In the genomic region with DNA sequence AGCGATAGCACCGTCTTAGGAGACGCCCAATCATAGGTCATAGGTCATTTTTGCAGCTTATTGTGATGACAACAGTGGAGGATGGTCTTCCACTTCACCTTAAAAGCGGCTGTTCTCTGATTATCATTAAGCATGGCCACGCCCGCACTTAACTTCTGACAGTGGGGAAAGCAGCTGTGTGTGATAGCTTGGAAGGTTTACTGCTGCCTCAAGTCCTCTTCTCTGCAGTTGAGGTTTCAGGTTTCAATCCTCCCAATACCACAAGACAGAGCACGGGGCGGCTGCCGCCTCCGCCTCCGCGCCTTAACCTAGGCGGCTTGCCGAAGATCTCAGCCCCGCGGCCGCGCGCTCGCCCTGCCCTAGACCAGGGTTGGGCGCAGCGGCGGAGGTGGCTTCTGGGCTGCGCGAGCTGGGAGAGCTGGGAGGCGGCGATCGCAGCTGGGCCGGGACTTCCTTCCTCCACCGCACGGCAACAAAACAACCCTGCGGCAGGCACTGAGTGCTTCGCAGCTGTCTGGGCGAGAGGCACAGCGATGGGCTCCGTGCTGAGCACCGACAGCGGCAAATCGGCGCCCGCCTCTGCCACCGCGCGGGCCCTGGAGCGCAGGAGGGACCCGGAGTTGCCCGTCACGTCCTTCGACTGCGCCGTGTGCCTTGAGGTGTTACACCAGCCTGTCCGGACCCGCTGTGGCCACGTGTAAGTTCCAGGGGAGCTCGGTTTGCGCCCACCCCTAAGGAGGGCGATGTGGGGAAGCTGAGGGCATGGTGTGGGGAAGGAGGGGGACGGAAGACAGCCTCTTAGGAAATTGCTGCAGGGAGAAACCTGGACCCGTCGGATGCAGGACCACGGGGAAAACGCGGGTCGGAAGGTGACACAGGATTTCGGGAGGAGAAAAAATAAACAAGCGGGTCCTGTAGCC, we compare ENCODE assay signal across 1 cellular context.
TF ChIP-seq lines count a peak whose summit lies in the region.

RNF125 (plus strand) TSS at position 495 of the 920 bp plus-strand sequence; CDS start at position 534, 39 bp downstream.

TF ChIP-seq in HEK293, 187 proteins besides CTCF, POLR2A, EP300 and RAD21 (continued from another document and continues in another):
- TF ChIP-seq ZNF518A (tag by site-specific recombination; conservative IDR thresholded peaks at IDR 0.05; ENCODE audit: low read depth) (no peak), ZNF626 (tag by site-specific recombination; IDR thresholded peaks at IDR 0.05) (no peak), ZFP3 (tag by site-specific recombination; IDR thresholded peaks at IDR 0.05; ENCODE audit: low read depth) (no peak), ZNF658 (tag by site-specific recombination; IDR thresholded peaks at IDR 0.05) (no peak), ZNF169 (tag by site-specific recombination; IDR thresholded peaks at IDR 0.05) (no peak), ZNF558 (tag by site-specific recombination; IDR thresholded peaks at IDR 0.05) (no peak), ZNF610 (tag by site-specific recombination; IDR thresholded peaks at IDR 0.05; ENCODE audit: borderline replicate concordance) (peak; percentile 15; the same call in 1 of the 2 replicates), ZFP37 (tag by site-specific recombination; IDR thresholded peaks at IDR 0.05) (no peak; the same call in none of the 2 replicates), GFI1B (tag by site-specific recombination; IDR thresholded peaks at IDR 0.05) (no peak), ZBTB7A (tag by site-specific recombination; IDR thresholded peaks at IDR 0.05; ENCODE audit: low read depth) (no peak), ZNF426 (tag by site-specific recombination; IDR thresholded peaks at IDR 0.05) (no peak), RBAK (tag by site-specific recombination; IDR thresholded peaks at IDR 0.05) (no peak), ZNF112 (tag by site-specific recombination; IDR thresholded peaks at IDR 0.05) (no peak), ZSCAN4 (tag by site-specific recombination; IDR thresholded peaks at IDR 0.05) (peak; percentile 31; the same call in 1 of the 2 replicates), KLF17 (tag by site-specific recombination; IDR thresholded peaks at IDR 0.05) (peak; percentile 93), ZBTB20 (tag by site-specific recombination; IDR thresholded peaks at IDR 0.05) (peak; percentile 98), ZNF670 (tag by site-specific recombination; IDR thresholded peaks at IDR 0.05; ENCODE audit: low read depth) (no peak), ZSCAN30 (tag by site-specific recombination; IDR thresholded peaks at IDR 0.05) (peak; percentile 87), ZNF398 (tag by site-specific recombination; IDR thresholded peaks at IDR 0.05) (peak; percentile 63), ZNF37A (tag by site-specific recombination; IDR thresholded peaks at IDR 0.05) (no peak), ZXDB (tag by site-specific recombination; IDR thresholded peaks at IDR 0.05) (peak; percentile 70; the same call in 1 of the 2 replicates), ZNF530 (tag by site-specific recombination; IDR thresholded peaks at IDR 0.05; ENCODE audit: low read depth) (no peak), ZNF157 (tag by site-specific recombination; IDR thresholded peaks at IDR 0.05) (no peak), ZNF239 (tag by site-specific recombination; IDR thresholded peaks at IDR 0.05) (no peak), ZNF596 (tag by site-specific recombination; IDR thresholded peaks at IDR 0.05) (no peak), ZNF514 (tag by site-specific recombination; IDR thresholded peaks at IDR 0.05) (no peak), ZNF707 (tag by site-specific recombination; IDR thresholded peaks at IDR 0.05) (no peak)
- TF ChIP-seq, protein P1, sequence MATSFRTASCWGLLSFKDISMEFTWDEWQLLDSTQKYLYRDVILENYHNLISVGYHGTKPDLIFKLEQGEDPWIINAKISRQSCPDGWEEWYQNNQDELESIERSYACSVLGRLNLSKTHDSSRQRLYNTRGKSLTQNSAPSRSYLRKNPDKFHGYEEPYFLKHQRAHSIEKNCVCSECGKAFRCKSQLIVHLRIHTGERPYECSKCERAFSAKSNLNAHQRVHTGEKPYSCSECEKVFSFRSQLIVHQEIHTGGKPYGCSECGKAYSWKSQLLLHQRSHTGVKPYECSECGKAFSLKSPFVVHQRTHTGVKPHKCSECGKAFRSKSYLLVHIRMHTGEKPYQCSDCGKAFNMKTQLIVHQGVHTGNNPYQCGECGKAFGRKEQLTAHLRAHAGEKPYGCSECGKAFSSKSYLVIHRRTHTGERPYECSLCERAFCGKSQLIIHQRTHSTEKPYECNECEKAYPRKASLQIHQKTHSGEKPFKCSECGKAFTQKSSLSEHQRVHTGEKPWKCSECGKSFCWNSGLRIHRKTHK (tag by site-specific recombination; IDR thresholded peaks at IDR 0.05) = no peak
- TF ChIP-seq, protein P2, sequence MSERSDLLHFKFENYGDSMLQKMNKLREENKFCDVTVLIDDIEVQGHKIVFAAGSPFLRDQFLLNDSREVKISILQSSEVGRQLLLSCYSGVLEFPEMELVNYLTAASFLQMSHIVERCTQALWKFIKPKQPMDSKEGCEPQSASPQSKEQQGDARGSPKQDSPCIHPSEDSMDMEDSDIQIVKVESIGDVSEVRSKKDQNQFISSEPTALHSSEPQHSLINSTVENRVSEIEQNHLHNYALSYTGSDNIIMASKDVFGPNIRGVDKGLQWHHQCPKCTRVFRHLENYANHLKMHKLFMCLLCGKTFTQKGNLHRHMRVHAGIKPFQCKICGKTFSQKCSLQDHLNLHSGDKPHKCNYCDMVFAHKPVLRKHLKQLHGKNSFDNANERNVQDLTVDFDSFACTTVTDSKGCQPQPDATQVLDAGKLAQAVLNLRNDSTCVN (tag by site-specific recombination; optimal IDR thresholded peaks at IDR 0.05) = peak; percentile 89
- TF ChIP-seq, protein P3, sequence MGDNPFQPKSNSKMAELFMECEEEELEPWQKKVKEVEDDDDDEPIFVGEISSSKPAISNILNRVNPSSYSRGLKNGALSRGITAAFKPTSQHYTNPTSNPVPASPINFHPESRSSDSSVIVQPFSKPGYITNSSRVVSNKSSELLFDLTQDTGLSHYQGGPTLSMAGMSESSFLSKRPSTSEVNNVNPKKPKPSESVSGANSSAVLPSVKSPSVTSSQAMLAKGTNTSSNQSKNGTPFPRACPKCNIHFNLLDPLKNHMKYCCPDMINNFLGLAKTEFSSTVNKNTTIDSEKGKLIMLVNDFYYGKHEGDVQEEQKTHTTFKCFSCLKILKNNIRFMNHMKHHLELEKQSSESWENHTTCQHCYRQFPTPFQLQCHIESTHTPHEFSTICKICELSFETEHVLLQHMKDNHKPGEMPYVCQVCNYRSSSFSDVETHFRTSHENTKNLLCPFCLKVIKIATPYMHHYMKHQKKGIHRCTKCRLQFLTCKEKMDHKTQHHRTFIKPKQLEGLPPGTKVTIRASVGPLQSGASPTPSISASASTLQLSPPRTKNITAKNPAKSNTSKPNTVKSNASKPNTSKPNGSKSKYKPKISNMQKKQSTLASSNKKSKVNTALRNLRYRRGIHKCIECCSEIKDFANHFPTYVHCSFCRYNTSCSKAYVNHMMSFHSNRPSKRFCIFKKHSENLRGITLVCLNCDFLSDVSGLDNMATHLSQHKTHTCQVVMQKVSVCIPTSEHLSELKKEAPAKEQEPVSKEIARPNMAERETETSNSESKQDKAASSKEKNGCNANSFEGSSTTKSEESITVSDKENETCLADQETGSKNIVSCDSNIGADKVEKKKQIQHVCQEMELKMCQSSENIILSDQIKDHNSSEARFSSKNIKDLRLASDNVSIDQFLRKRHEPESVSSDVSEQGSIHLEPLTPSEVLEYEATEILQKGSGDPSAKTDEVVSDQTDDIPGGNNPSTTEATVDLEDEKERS (tag by site-specific recombination; IDR thresholded peaks at IDR 0.05) = no peak
- TF ChIP-seq, protein P4, sequence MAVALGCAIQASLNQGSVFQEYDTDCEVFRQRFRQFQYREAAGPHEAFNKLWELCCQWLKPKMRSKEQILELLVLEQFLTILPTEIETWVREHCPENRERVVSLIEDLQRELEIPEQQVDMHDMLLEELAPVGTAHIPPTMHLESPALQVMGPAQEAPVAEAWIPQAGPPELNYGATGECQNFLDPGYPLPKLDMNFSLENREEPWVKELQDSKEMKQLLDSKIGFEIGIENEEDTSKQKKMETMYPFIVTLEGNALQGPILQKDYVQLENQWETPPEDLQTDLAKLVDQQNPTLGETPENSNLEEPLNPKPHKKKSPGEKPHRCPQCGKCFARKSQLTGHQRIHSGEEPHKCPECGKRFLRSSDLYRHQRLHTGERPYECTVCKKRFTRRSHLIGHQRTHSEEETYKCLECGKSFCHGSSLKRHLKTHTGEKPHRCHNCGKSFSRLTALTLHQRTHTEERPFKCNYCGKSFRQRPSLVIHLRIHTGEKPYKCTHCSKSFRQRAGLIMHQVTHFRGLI (tag by site-specific recombination; IDR thresholded peaks at IDR 0.05) = peak; percentile 98
- TF ChIP-seq, protein P5, sequence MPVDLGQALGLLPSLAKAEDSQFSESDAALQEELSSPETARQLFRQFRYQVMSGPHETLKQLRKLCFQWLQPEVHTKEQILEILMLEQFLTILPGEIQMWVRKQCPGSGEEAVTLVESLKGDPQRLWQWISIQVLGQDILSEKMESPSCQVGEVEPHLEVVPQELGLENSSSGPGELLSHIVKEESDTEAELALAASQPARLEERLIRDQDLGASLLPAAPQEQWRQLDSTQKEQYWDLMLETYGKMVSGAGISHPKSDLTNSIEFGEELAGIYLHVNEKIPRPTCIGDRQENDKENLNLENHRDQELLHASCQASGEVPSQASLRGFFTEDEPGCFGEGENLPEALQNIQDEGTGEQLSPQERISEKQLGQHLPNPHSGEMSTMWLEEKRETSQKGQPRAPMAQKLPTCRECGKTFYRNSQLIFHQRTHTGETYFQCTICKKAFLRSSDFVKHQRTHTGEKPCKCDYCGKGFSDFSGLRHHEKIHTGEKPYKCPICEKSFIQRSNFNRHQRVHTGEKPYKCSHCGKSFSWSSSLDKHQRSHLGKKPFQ (tag by site-specific recombination; IDR thresholded peaks at IDR 0.05) = no peak
- TF ChIP-seq, protein P6, sequence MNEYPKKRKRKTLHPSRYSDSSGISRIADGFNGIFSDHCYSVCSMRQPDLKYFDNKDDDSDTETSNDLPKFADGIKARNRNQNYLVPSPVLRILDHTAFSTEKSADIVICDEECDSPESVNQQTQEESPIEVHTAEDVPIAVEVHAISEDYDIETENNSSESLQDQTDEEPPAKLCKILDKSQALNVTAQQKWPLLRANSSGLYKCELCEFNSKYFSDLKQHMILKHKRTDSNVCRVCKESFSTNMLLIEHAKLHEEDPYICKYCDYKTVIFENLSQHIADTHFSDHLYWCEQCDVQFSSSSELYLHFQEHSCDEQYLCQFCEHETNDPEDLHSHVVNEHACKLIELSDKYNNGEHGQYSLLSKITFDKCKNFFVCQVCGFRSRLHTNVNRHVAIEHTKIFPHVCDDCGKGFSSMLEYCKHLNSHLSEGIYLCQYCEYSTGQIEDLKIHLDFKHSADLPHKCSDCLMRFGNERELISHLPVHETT (tag by site-specific recombination; IDR thresholded peaks at IDR 0.05) = no peak; the same call in 1 of the 2 replicates
